ENCODE assay signal across 7 cellular contexts in genomic region chr13:103140001-103140671, GRCh38.
DNase-seq lines count a peak whose midpoint lies in the region; ATAC-seq, FAIRE-seq and TF ChIP-seq lines count a peak whose summit lies in the region.

No MANE protein-coding gene starts in this region.

- intact Hi-C loops in left colon (cut with DNase I, micrococcal nuclease) (no loop called here), lower lobe of right lung (cut with DNase I) (no loop called here)

- TF ChIP-seq CTCF in lower lobe of right lung (IDR thresholded peaks at IDR 0.05): no peak

- H3K4me3 ChIP-seq in lower lobe of right lung: no peak overlapping the region

- no peaks in the 10 kb centered on the region for H3K9me3 ChIP-seq in lower lobe of right lung

- peak; percentile 90 for ATAC-seq in GM21825 (IDR thresholded peaks at IDR 0.05; ENCODE audit: unreplicated experiment)
- ATAC-seq in left colon: peak; percentile 67
- no peak for ATAC-seq in lower lobe of right lung

- H3K27ac ChIP-seq in lower lobe of right lung: no peak overlapping the region

- DNase-seq in GM18507 (ENCODE audit: extremely low spot score, insufficient read length, low read depth) (no peak), HTR-8/SVneo (ENCODE audit: insufficient read length, low spot score) (peak; percentile 5), amniotic epithelial cell (ENCODE audit: low read depth) (peak; percentile 1), left colon (no peak), lower lobe of right lung (no peak), CD1c-positive myeloid dendritic cell (ENCODE audit: extremely low spot score) (no peak)

- no peaks in the 10 kb centered on the region for H3K36me3 ChIP-seq in lower lobe of right lung

- no peaks in the 10 kb centered on the region for H3K27me3 ChIP-seq in lower lobe of right lung (ENCODE audit: low read depth)

- peak; percentile 71 for FAIRE-seq in GM18507 (lab: Jason Lieb, UNC)
- no peak for FAIRE-seq in HTR-8/SVneo (lab: Jason Lieb, UNC)

- no peaks in the 10 kb centered on the region for H3K4me1 ChIP-seq in lower lobe of right lung

Comparison
In these comparisons a context has a peak if more than half of its experiments do, and no peak if none do; other contexts are left out.
1. DNase-seq: peak in HTR-8/SVneo (single experiment) and amniotic epithelial cell (single experiment); none in GM18507 (single experiment), left colon (0 of 2), lower lobe of right lung (single experiment) and CD1c-positive myeloid dendritic cell (single experiment).
2. ATAC-seq: peak in GM21825 (single experiment) and left colon (single experiment); none in lower lobe of right lung (0 of 2).